ENCODE assay signal across 21 cellular contexts in the genomic region with DNA sequence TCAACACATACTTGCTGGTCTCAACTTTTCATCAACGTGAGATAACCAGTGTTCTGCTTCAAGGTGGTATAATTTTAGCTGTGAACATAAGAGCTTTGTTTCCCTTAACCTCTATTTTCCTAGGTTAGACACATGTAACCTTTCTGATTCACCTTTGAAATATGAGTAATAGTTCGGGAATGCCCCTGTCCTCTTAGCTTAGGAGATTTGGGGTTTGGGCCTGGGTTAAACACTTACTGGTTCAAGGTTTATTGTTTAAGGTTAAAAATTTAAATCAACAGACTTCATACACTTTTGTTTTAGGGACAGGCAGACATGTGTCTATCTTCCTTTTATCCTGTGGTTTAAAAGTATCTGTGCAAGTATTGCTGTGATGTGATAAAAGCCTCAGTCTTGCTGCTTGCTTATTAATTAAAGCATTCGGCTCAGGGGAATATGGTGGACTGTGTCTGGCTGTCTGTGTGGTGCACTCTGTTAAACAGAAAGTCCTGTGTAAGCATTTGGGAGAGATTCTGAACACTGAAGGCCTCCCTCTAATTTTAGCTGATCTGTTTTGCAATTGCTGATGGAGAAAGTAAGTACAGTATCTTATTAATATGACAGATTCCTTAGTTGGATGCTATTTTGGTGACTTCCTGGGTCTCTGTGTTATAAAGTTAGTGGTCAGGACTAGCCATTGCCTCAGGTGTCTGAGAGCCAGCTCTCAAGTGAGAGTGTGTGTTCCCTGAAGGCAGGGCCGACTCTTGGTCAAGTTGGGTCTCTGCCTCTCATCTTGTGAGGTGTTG.
DNase-seq lines count a peak whose midpoint lies in the region; ATAC-seq and TF ChIP-seq lines count a peak whose summit lies in the region.
"Had no signal": no experiment of that assay in that cellular context is flagged by ENCODE, and none has a peak within 500 bp of the region (broad histone marks: within the 10 kb centered on the region; RNA-seq: fewer than 3 reads in every experiment).

No MANE protein-coding gene starts in this region.

- WGBS in IMR-90 (ENCODE audit: extremely low coverage in 2 of 2, insufficient read length in 1 of 2), 2 experiments, result 100% methylated on average over 2 of the region's 4 CpGs; no CpG with 5 or more reads in 1 of the 2 experiments
- WGBS in trophoblast cell (ENCODE audit: extremely low coverage, insufficient coverage, insufficient read length), result no CpG with 5 or more reads among the region's 4 CpGs

- H4K12ac ChIP-seq in trophoblast cell (ENCODE audit: low read depth, low read length), result no peak overlapping the region

- no peaks in the 10 kb centered on the region for H4K20me1 ChIP-seq in IMR-90 (ENCODE audit: insufficient read depth, low read length)

- in situ Hi-C loops in IMR-90 (cut with MboI; ENCODE audit: low sequenced_read_pairs), result no loop called here

- H2AFZ ChIP-seq in IMR-90 (replicated peaks; ENCODE audit: low read length, poor library complexity) (no peak overlapping the region), trophoblast cell (ENCODE audit: insufficient read depth, low read length, poor library complexity) (no peak overlapping the region)
- H2AFZ ChIP-seq: parathyroid adenoma had no signal

- no peak overlapping the region for H2AK5ac ChIP-seq in IMR-90 (ENCODE audit: low read depth, low read length)
- no peak overlapping the region for H2AK5ac ChIP-seq in trophoblast cell (ENCODE audit: low read length)

- no peak overlapping the region for H3K14ac ChIP-seq in IMR-90 (replicated peaks; ENCODE audit: low read depth, low read length)
- no peak overlapping the region for H3K14ac ChIP-seq in trophoblast cell (ENCODE audit: low read length)

- H4K91ac ChIP-seq in IMR-90 (ENCODE audit: insufficient read depth, low read depth, low read length) (no peak overlapping the region), trophoblast cell (ENCODE audit: low read depth, low read length) (no peak overlapping the region)

- H4K5ac ChIP-seq in IMR-90 (ENCODE audit: low read depth, low read length), result no peak overlapping the region

- no peak overlapping the region for H3K4me3 Mint-ChIP-seq in chondrocyte (ENCODE audit: unreplicated experiment)
- H3K4me3 Mint-ChIP-seq: activated naive CD8-positive, alpha-beta T cell treated with anti-CD3 and anti-CD28 coated beads, Interleukin-2, amount 10 ng/mL, durations not matched to agents 7 days and 5 days; natural killer cell; T-helper 17 cell had no signal

- no peaks in the 10 kb centered on the region for H3K9me3 Mint-ChIP-seq in chondrocyte (ENCODE audit: low read depth)
- H3K9me3 Mint-ChIP-seq: activated naive CD8-positive, alpha-beta T cell treated with anti-CD3 and anti-CD28 coated beads, Interleukin-2, amount 10 ng/mL, durations not matched to agents 7 days and 5 days; activated T-helper 2 cell treated with anti-CD3 and anti-CD28 coated beads, Interferon-gamma antibody, Interleukin-2, Interleukin-4, amounts not matched to agents 10 μg/mL and 5 μg/mL and 100 μg/mL, durations not matched to agents 14 hours and 24 hours and 36 hours; natural killer cell had no signal

- no peak overlapping the region for H2BK15ac ChIP-seq in IMR-90 (ENCODE audit: low read depth, low read length)

- POLR2A ChIA-PET in IMR-90 (lab: Charles Lee; ENCODE audit: unreplicated experiment), result interaction anchor here (0.6 kb wide), 1 partner anchor 11 kb away, joined by 5 read pairs; no protein-coding TSS in a partner anchor

- H4K8ac ChIP-seq in IMR-90 (ENCODE audit: low read depth in 2 of 2, low read length in 2 of 2), result no peak overlapping the region
- H4K8ac ChIP-seq in trophoblast cell (ENCODE audit: low read depth, low read length), result no peak overlapping the region

- H3K23ac ChIP-seq in IMR-90 (ENCODE audit: low read depth, low read length) (peak overlapping the region; percentile 49; the same call in 1 of the 2 replicates), trophoblast cell (ENCODE audit: low read length) (no peak overlapping the region)

- H2BK5ac ChIP-seq in IMR-90 (ENCODE audit: low read depth, low read length, poor library complexity, severe bottlenecking) (no peak overlapping the region), trophoblast cell (ENCODE audit: low read depth, low read length, poor library complexity) (no peak overlapping the region)

- CTCF ChIA-PET in IMR-90 (lab: Yijun Ruan, JAX), result no interaction called here

- no TSS peak for BruUV-seq in IMR-90 (replicated peaks; lab: Mats Ljungman, UMichigan)

- peak overlapping the region; percentile 53 for H3K27ac Mint-ChIP-seq in chondrocyte (ENCODE audit: unreplicated experiment)
- H3K27ac Mint-ChIP-seq: activated naive CD8-positive, alpha-beta T cell treated with anti-CD3 and anti-CD28 coated beads, Interleukin-2, amount 10 ng/mL, durations not matched to agents 7 days and 5 days; activated T-helper 2 cell treated with anti-CD3 and anti-CD28 coated beads, Interferon-gamma antibody, Interleukin-2, Interleukin-4, amounts not matched to agents 10 μg/mL and 5 μg/mL and 100 μg/mL, durations not matched to agents 14 hours and 24 hours and 36 hours; natural killer cell; T-helper 17 cell had no signal

- peaks cover 11 to 28% of the 10 kb centered on the region in 2 experiments for H3K79me1 ChIP-seq in IMR-90 (ENCODE audit: low read depth in 1 of 2, low read length in 2 of 2)
- H3K79me1 ChIP-seq in trophoblast cell (ENCODE audit: low read length), result no peaks in the 10 kb centered on the region

- no peak for TF ChIP-seq RAD21 in IMR-90 (IDR thresholded peaks at IDR 0.05; ENCODE audit: low read length)

- TF ChIP-seq CTCF in IMR-90 (conservative IDR thresholded peaks at IDR 0.05; ENCODE audit: low read depth, low read length) (no peak), chondrocyte (IDR thresholded peaks at IDR 0.05) (no peak)

- DNase-seq in EL, result peak; percentile 4
- DNase-seq in IMR-90, result no peak
- no peak for DNase-seq in chondrocyte (ENCODE audit: low spot score)
- peak in 1 of 2 donors; percentile 66 for DNase-seq in trophoblast cell
- no peak for DNase-seq in NCI-H2107 treated with DMSO at 0.1 percent for 48 hours (lab: John Stamatoyannopoulos, UW; ENCODE audit: unreplicated experiment)
- DNase-seq in activated naive CD4-positive, alpha-beta T cell (lab: John Stamatoyannopoulos, UW), result no peak
- DNase-seq in AG20443 (ENCODE audit: low spot score), result no peak
- DNase-seq: activated CD4-positive, alpha-beta T cell treated with anti-CD3 and anti-CD28 coated beads for 4 hours; activated naive CD8-positive, alpha-beta T cell treated with anti-CD3 and anti-CD28 coated beads, Interleukin-2, amount 10 ng/mL, durations not matched to agents 7 days and 5 days; AML-193; body of pancreas; DMS79 treated with DMSO at 0.1 percent for 48 hours; Kasumi-1; left colon; natural killer cell; NCI-H1930; NCI-H2227 treated with DMSO at 0.1 percent for 48 hours; T-helper 17 cell had no signal

- peaks cover 1% of the 10 kb centered on the region for H3K4me1 ChIP-seq in IMR-90 (ENCODE audit: control insufficient read depth, insufficient read depth, low read length)
- H3K4me1 ChIP-seq in trophoblast cell (ENCODE audit: control insufficient read depth in 1 of 2, insufficient read depth in 2 of 2, low read length in 2 of 2), result peaks cover 7 to 9% of the 10 kb centered on the region in 2 experiments
- H3K4me1 ChIP-seq: body of pancreas, parathyroid adenoma had no signal

- H2AK9ac ChIP-seq in IMR-90 (replicated peaks; ENCODE audit: low read depth, low read length, poor library complexity), result no peak overlapping the region

- no peak overlapping the region for H3K56ac ChIP-seq in IMR-90 (ENCODE audit: extremely low read depth, insufficient read depth, low read length)

- dilution Hi-C loops in IMR-90 (cut with HindIII; ENCODE audit: low sequenced_read_pairs, unreplicated experiment), result no loop called here

- H3K4me2 ChIP-seq in IMR-90 (ENCODE audit: low read depth, low read length), result no peak overlapping the region
- no peak overlapping the region for H3K4me2 ChIP-seq in trophoblast cell (ENCODE audit: low read length)

- no peak overlapping the region for H3K4me3 ChIP-seq in IMR-90 (ENCODE audit: insufficient read depth, low read depth, low read length)
- no peak overlapping the region for H3K4me3 ChIP-seq in trophoblast cell (ENCODE audit: low read depth, low read length)
- H3K4me3 ChIP-seq: body of pancreas, coronary artery had no signal

- H3K4ac ChIP-seq in IMR-90 (ENCODE audit: low read depth, low read length) (no peak overlapping the region), trophoblast cell (ENCODE audit: low read depth, low read length) (no peak overlapping the region)

- H3K79me2 ChIP-seq in trophoblast cell (ENCODE audit: control insufficient read depth, insufficient read depth, low read length, poor library complexity), result no peaks in the 10 kb centered on the region
- H3K79me2 ChIP-seq: parathyroid adenoma had no signal

- no peak overlapping the region for H2BK120ac ChIP-seq in IMR-90 (ENCODE audit: low read depth, low read length)
- H2BK120ac ChIP-seq in trophoblast cell (ENCODE audit: insufficient read depth, low read length, poor library complexity), result no peak overlapping the region

- no peak for ATAC-seq in IMR-90 (ENCODE audit: low read depth)
- ATAC-seq: body of pancreas, left colon, natural killer cell, T-helper 17 cell had no signal

- H3K27ac ChIP-seq in IMR-90 (ENCODE audit: insufficient read depth, low read length), result no peak overlapping the region
- peak overlapping the region; percentile 11 for H3K27ac ChIP-seq in trophoblast cell (ENCODE audit: low read depth, low read length)
- H3K27ac ChIP-seq: body of pancreas, coronary artery, parathyroid adenoma had no signal

- peaks cover 14% of the 10 kb centered on the region for H3K36me3 Mint-ChIP-seq in chondrocyte (ENCODE audit: low read depth)
- H3K36me3 Mint-ChIP-seq: natural killer cell had no signal

- no peaks in the 10 kb centered on the region for H3K9me3 ChIP-seq in IMR-90 (ENCODE audit: control insufficient read depth, insufficient read depth, low read length)
- peaks cover 2% of the 10 kb centered on the region for H3K9me3 ChIP-seq in trophoblast cell (ENCODE audit: insufficient read depth, low read depth, low read length)
- H3K9me3 ChIP-seq: body of pancreas had no signal

- H2BK12ac ChIP-seq in trophoblast cell (ENCODE audit: low read length), result peak overlapping the region; percentile 71

- H2BK20ac ChIP-seq in IMR-90 (ENCODE audit: low read depth, low read length), result no peak overlapping the region

- H3K9ac ChIP-seq in IMR-90 (ENCODE audit: low read depth, low read length) (no peak overlapping the region), trophoblast cell (ENCODE audit: low read length) (no peak overlapping the region)
- H3K9ac ChIP-seq: parathyroid adenoma had no signal

- no peaks in the 10 kb centered on the region for H3K27me3 ChIP-seq in IMR-90 (ENCODE audit: control insufficient read depth, insufficient read depth, low read length)
- no peaks in the 10 kb centered on the region for H3K27me3 ChIP-seq in trophoblast cell (ENCODE audit: insufficient read depth, low read length)
- H3K27me3 ChIP-seq: body of pancreas had no signal

- intact Hi-C loops in IMR-90 (cut with micrococcal nuclease), result no loop called here

- H3K27me3 Mint-ChIP-seq in chondrocyte (ENCODE audit: low read depth), result no peaks in the 10 kb centered on the region
- H3K27me3 Mint-ChIP-seq: activated naive CD8-positive, alpha-beta T cell treated with anti-CD3 and anti-CD28 coated beads, Interleukin-2, amount 10 ng/mL, durations not matched to agents 7 days and 5 days; T-helper 17 cell had no signal

- H3K36me3 ChIP-seq in IMR-90 (ENCODE audit: control insufficient read depth, insufficient read depth, low read length) (peaks cover 7% of the 10 kb centered on the region), trophoblast cell (ENCODE audit: control insufficient read depth in 1 of 2, insufficient read depth in 2 of 2, low read length in 2 of 2) (no peaks in the 10 kb centered on the region)

- H3K9me1 ChIP-seq in IMR-90 (ENCODE audit: insufficient read depth, low read length), result peaks cover 8% of the 10 kb centered on the region

- H3K18ac ChIP-seq in IMR-90 (ENCODE audit: low read depth, low read length) (no peak overlapping the region), trophoblast cell (ENCODE audit: low read length) (no peak overlapping the region)

- TF ChIP-seq POLR2A in IMR-90 (IDR thresholded peaks at IDR 0.05; ENCODE audit: low read depth, low read length), result no peak

- peaks cover 18% of the 10 kb centered on the region for H3K4me1 Mint-ChIP-seq in chondrocyte (ENCODE audit: low read depth)
- H3K4me1 Mint-ChIP-seq: activated naive CD8-positive, alpha-beta T cell treated with anti-CD3 and anti-CD28 coated beads, Interleukin-2, amount 10 ng/mL, durations not matched to agents 7 days and 5 days; natural killer cell had no signal
